Comparison of ENCODE assay signal across 8 cellular contexts in genomic region chr22:31055322-31056159, GRCh38. TPM values are rescaled to one million over a fixed set of nuclear protein-coding genes. Genes with fewer than 3 reads are reported as not detected.
DNase-seq lines count a peak whose midpoint lies in the region; ATAC-seq and TF ChIP-seq lines count a peak whose summit lies in the region.

No MANE protein-coding gene starts in this region.

- H3K27me3 ChIP-seq in MM.1S (replicated peaks; ENCODE audit: insufficient read depth, low read length) = no peaks in the 10 kb centered on the region

- H3K4me2 ChIP-seq in MM.1S (ENCODE audit: low read depth, low read length) = no peak overlapping the region

- H3K36me3 ChIP-seq in MM.1S (replicated peaks; ENCODE audit: insufficient read depth, low read length) = no peaks in the 10 kb centered on the region

- H3F3A ChIP-seq in MM.1S (ENCODE audit: insufficient read depth, low read length) = no peaks in the 10 kb centered on the region

- no peaks in the 10 kb centered on the region for H3K4me1 ChIP-seq in MM.1S (ENCODE audit: low read length)

- peak; percentile 39 for DNase-seq in GOT3 (lab: John Stamatoyannopoulos, UW)
- peak; percentile 95 to 97 for DNase-seq in SHP77 (lab: John Stamatoyannopoulos, UW)
- DNase-seq in fibroblast of the aortic adventitia (ENCODE audit: low read depth) = peak; percentile 97
- DNase-seq in non-pigmented ciliary epithelial cell (ENCODE audit: low read depth) = peak; percentile 93
- no peak for DNase-seq in activated CD8-positive, alpha-beta memory T cell treated with anti-CD3 and anti-CD28 coated beads, Interleukin-2, amount 50 U/mL, for 4 hours
- DNase-seq in NCI-H748 treated with DMSO at 0.1 percent for 48 hours (lab: John Stamatoyannopoulos, UW) = no peak
- DNase-seq in MM.1S = no peak

- H3K4me3 ChIP-seq in fibroblast of the aortic adventitia (ENCODE audit: low read depth, low read length) (no peak overlapping the region), MM.1S (ENCODE audit: low read length) (no peak overlapping the region)

- H2AFZ ChIP-seq in MM.1S (ENCODE audit: low read length) = no peak overlapping the region

- H4K20me1 ChIP-seq in MM.1S (ENCODE audit: insufficient read depth, low read length) = no peaks in the 10 kb centered on the region

- no peak for TF ChIP-seq CTCF in fibroblast of the aortic adventitia (IDR thresholded peaks at IDR 0.05; ENCODE audit: insufficient read depth, low read length)
- TF ChIP-seq CTCF in MM.1S (IDR thresholded peaks at IDR 0.05; ENCODE audit: low read length) = no peak

- H3K27ac ChIP-seq in MM.1S (ENCODE audit: low read length) = no peak overlapping the region

- ATAC-seq in HG03439 (IDR thresholded peaks at IDR 0.05; ENCODE audit: unreplicated experiment) = no peak

- H3K79me2 ChIP-seq in MM.1S (ENCODE audit: low read length) = no peaks in the 10 kb centered on the region

- H3K9me2 ChIP-seq in MM.1S (replicated peaks; ENCODE audit: insufficient read depth, low read length) = no peaks in the 10 kb centered on the region

- H3K9ac ChIP-seq in MM.1S (ENCODE audit: low read length) = no peak overlapping the region

- H3K9me3 ChIP-seq in MM.1S (replicated peaks; ENCODE audit: insufficient read depth, low read length) = no peaks in the 10 kb centered on the region

RNA-seq across cellular contexts. Expression of gene SMTN, which starts 25.6 kb away (rescaled TPM):
- 35.2 and 63.5 TPM in 2 replicates for total RNA-seq in fibroblast of the aortic adventitia (ENCODE audit: low replicate concordance)

RNA-seq across cellular contexts. Expression of gene SELENOM, which starts 51.8 kb away (rescaled TPM):
- 82.0 and 97.9 TPM in 2 replicates for total RNA-seq in fibroblast of the aortic adventitia (ENCODE audit: low replicate concordance)

Comparison
In these comparisons a context has a peak if more than half of its experiments do, and no peak if none do; other contexts are left out.
1. DNase-seq: peak in GOT3 (single experiment), SHP77 (2 of 2), fibroblast of the aortic adventitia (single experiment) and non-pigmented ciliary epithelial cell (single experiment); none in activated CD8-positive, alpha-beta memory T cell treated with anti-CD3 and anti-CD28 coated beads, Interleukin-2, amount 50 U/mL, for 4 hours (single experiment), NCI-H748 treated with DMSO at 0.1 percent for 48 hours (single experiment) and MM.1S (single experiment).